ENCODE assay signal across 11 cellular contexts in the genomic region with DNA sequence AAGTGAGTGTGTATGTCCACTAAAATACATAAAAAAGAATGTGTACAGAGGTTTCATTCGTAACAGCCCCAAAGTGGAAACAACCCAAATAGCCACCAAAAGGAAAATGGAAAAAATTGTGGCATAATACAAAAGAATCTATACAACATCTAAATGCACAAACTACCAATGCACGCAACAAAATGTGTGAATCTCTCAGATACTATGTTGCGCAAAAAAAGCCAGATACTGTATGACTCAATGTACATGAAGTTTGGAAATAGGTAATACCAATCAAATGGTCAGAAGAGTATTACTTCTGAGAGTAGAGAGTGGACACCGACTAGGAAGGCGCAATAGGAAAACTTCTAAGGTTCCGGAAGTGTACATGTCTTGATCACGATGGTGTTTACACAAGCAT. TPM values are rescaled to one million over a fixed set of nuclear protein-coding genes. Genes with fewer than 3 reads are reported as not detected.
A peak's percentile ranks its signal among the peaks of the same experiment; 100 is the strongest.
DNase-seq lines count a peak whose midpoint lies in the region; ATAC-seq and TF ChIP-seq lines count a peak whose summit lies in the region.
"Had no signal": no experiment of that assay in that cellular context is flagged by ENCODE, and none has a peak within 500 bp of the region (broad histone marks: within the 10 kb centered on the region; RNA-seq: fewer than 3 reads in every experiment).

No MANE protein-coding gene starts in this region.

- no peaks in the 10 kb centered on the region for H3K9me3 Mint-ChIP-seq in stimulated activated naive CD8-positive, alpha-beta T cell treated with anti-CD3 and anti-CD28 coated beads, Interleukin-15, Interleukin-2, amounts not matched to agents 100 ng/mL and 50 ng/mL, for 24 hours
- no peaks in the 10 kb centered on the region for H3K9me3 Mint-ChIP-seq in nephron progenitor cell
- H3K9me3 Mint-ChIP-seq: WTC11 had no signal

- no peaks in the 10 kb centered on the region for H3K27me3 Mint-ChIP-seq in stimulated activated naive CD8-positive, alpha-beta T cell treated with anti-CD3 and anti-CD28 coated beads, Interleukin-15, Interleukin-2, amounts not matched to agents 100 ng/mL and 50 ng/mL, for 24 hours
- H3K27me3 Mint-ChIP-seq in nephron progenitor cell (ENCODE audit: low read depth, poor library complexity), result peaks cover 20% of the 10 kb centered on the region

- peaks cover 58% of the 10 kb centered on the region for H3K4me1 Mint-ChIP-seq in stimulated activated naive CD8-positive, alpha-beta T cell treated with anti-CD3 and anti-CD28 coated beads, Interleukin-15, Interleukin-2, amounts not matched to agents 100 ng/mL and 50 ng/mL, for 24 hours (ENCODE audit: low read depth)
- H3K4me1 Mint-ChIP-seq in nephron progenitor cell, result peaks cover 35% of the 10 kb centered on the region

- peaks cover 25% of the 10 kb centered on the region for H3K36me3 ChIP-seq in SK-N-MC (ENCODE audit: insufficient read depth, low read length)
- H3K36me3 ChIP-seq in fibroblast of lung (ENCODE audit: control insufficient read depth, insufficient read depth, low read length), result no peaks in the 10 kb centered on the region

- peaks cover 25% of the 10 kb centered on the region for H3K79me2 ChIP-seq in fibroblast of lung (ENCODE audit: control insufficient read depth, insufficient read depth, low read length)

- H3K27ac ChIP-seq in SK-N-MC (no peak overlapping the region), fibroblast of lung (ENCODE audit: insufficient read depth, low read length) (no peak overlapping the region)

- peak overlapping the region; percentile 95 for H3K4me3 Mint-ChIP-seq in stimulated activated naive CD8-positive, alpha-beta T cell treated with anti-CD3 and anti-CD28 coated beads, Interleukin-15, Interleukin-2, amounts not matched to agents 100 ng/mL and 50 ng/mL, for 24 hours
- H3K4me3 Mint-ChIP-seq in nephron progenitor cell, result no peak overlapping the region
- H3K4me3 Mint-ChIP-seq: WTC11 had no signal

- DNase-seq in stimulated activated naive CD8-positive, alpha-beta T cell treated with anti-CD3 and anti-CD28 coated beads, Interleukin-15, Interleukin-2, amounts not matched to agents 100 U/mL and 50 U/mL, for 24 hours, result no peak
- DNase-seq in SK-N-MC (ENCODE audit: low read depth, low spot score) (no peak), fibroblast of lung (ENCODE audit: low read depth in 2 of 2) (no peak), DMS 273 (lab: John Stamatoyannopoulos, UW; ENCODE audit: unreplicated experiment) (no peak), nephron progenitor cell (no peak), anterior cingulate cortex (lab: John Stamatoyannopoulos, UW) (no peak)
- DNase-seq: aorta had no signal

- no peak for ATAC-seq in stimulated activated naive CD8-positive, alpha-beta T cell treated with anti-CD3 and anti-CD28 coated beads, Interleukin-15, Interleukin-2, amounts not matched to agents 100 U/mL and 50 U/mL, for 24 hours
- ATAC-seq in HG03571 (IDR thresholded peaks at IDR 0.05; ENCODE audit: unreplicated experiment), result no peak
- ATAC-seq: gastroesophageal sphincter, WTC11 had no signal

- no peaks in the 10 kb centered on the region for H3K27me3 ChIP-seq in fibroblast of lung (ENCODE audit: control insufficient read depth, insufficient read depth, low read length)
- H3K27me3 ChIP-seq: gastroesophageal sphincter had no signal

- H3K4me1 ChIP-seq in fibroblast of lung (ENCODE audit: control insufficient read depth, extremely low read depth, insufficient read depth, low read length), result peaks cover 2% of the 10 kb centered on the region

- peaks cover 36% of the 10 kb centered on the region for H3K36me3 Mint-ChIP-seq in stimulated activated naive CD8-positive, alpha-beta T cell treated with anti-CD3 and anti-CD28 coated beads, Interleukin-15, Interleukin-2, amounts not matched to agents 100 ng/mL and 50 ng/mL, for 24 hours (ENCODE audit: low read depth)
- H3K36me3 Mint-ChIP-seq in nephron progenitor cell (ENCODE audit: low read depth), result peaks cover 18% of the 10 kb centered on the region
- H3K36me3 Mint-ChIP-seq: WTC11 had no signal

- H3K9ac ChIP-seq in SK-N-MC (ENCODE audit: insufficient read length) (no peak overlapping the region), fibroblast of lung (ENCODE audit: insufficient read depth, low read length) (no peak overlapping the region)

- H3K27ac Mint-ChIP-seq in stimulated activated naive CD8-positive, alpha-beta T cell treated with anti-CD3 and anti-CD28 coated beads, Interleukin-15, Interleukin-2, amounts not matched to agents 100 ng/mL and 50 ng/mL, for 24 hours, result no peak overlapping the region
- no peak overlapping the region for H3K27ac Mint-ChIP-seq in nephron progenitor cell
- H3K27ac Mint-ChIP-seq: WTC11 had no signal

- peak overlapping the region; percentile 73 for H3K4me2 ChIP-seq in fibroblast of lung (ENCODE audit: extremely low read depth, insufficient read depth, low read length)

- TF ChIP-seq CTCF in fibroblast of lung (conservative IDR thresholded peaks at IDR 0.05 in 1 of 2, IDR thresholded peaks at IDR 0.05 in 1 of 2; ENCODE audit: low read depth in 1 of 2, low read length in 2 of 2), result no peak
- no peak for TF ChIP-seq CTCF in nephron progenitor cell (IDR thresholded peaks at IDR 0.05)

- H3K9me3 ChIP-seq in SK-N-MC (ENCODE audit: low read depth, low read length) (no peaks in the 10 kb centered on the region), fibroblast of lung (ENCODE audit: control insufficient read depth, insufficient read depth, low read depth, low read length) (no peaks in the 10 kb centered on the region)
- H3K9me3 ChIP-seq: gastroesophageal sphincter had no signal

- no peaks in the 10 kb centered on the region for H4K20me1 ChIP-seq in fibroblast of lung (ENCODE audit: control insufficient read depth, extremely low read depth, insufficient read depth, low read length)

- H3K4me3 ChIP-seq in SK-N-MC (peak overlapping the region; percentile 13; the same call in 1 of the 2 replicates), fibroblast of lung (replicated peaks in 1 of 4; ENCODE audit: control extremely low read depth in 1 of 4, insufficient read depth in 1 of 4, low read depth in 3 of 4, low read length in 4 of 4) (peak overlapping the region in 1 of 4 experiments; percentile 17)

- H2AFZ ChIP-seq in fibroblast of lung (ENCODE audit: low read length), result no peak overlapping the region

RNA-seq across cellular contexts. Expression of gene XPA, which starts 2.4 kb away (rescaled TPM):
- 6.4 and 9.7 TPM in 2 replicates for total RNA-seq in fibroblast of lung
- polyA plus RNA-seq in fibroblast of lung, result 4.2 and 6.1 TPM in 2 replicates
- 10.4 and 14.5 TPM in 2 replicates for polyA plus RNA-seq in fibroblast of lung (2012)
- polyA minus RNA-seq in fibroblast of lung (ENCODE audit: low replicate concordance), result not detected in 2 replicates
